In the genomic region with DNA sequence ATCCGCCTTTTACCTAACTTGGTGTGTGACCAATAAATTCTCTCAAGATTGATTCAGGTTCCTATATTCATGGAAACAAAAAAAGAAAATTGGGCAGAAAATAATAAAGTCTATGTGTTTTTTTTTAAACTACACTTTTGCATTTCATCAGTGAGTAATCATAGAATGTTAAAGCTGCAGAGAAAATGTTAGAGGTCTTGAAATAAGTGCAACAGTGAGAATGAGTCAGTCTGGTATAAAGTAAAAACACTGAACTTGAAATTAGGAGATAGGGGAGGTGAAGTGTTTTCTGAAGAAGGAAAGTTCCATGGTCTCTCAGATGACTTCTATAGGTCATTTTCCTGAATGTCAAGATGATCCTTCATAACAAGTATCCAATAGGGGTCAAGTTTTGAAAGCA, we compare ENCODE assay signal across 15 cellular contexts.
"Had no signal": no experiment of that assay in that cellular context is flagged by ENCODE, and none has a peak within 500 bp of the region (broad histone marks: within the 10 kb centered on the region; RNA-seq: fewer than 3 reads in every experiment).

No MANE protein-coding gene starts in this region.

- H3K27ac ChIP-seq: adrenal gland, heart left ventricle, pancreas, tibial artery, uterus had no signal

- H3K4me1 ChIP-seq: adrenal gland, heart left ventricle, pancreas, tibial artery, uterus had no signal

- H3K9me3 ChIP-seq: adrenal gland, heart left ventricle, pancreas, tibial artery, uterus had no signal

- H3K36me3 ChIP-seq: adrenal gland, heart left ventricle, pancreas, tibial artery, uterus had no signal

- ATAC-seq: heart left ventricle; stimulated activated memory B cell treated with anti-CD40 and anti-IgM and Interleukin-4, amounts not matched to agents 10 μg/mL and 1 μg/mL and 100 μg/mL, for 72 hours had no signal

- H3K27me3 ChIP-seq: adrenal gland, heart left ventricle, pancreas, tibial artery, uterus had no signal

- DNase-seq: activated CD4-positive, alpha-beta T cell treated with anti-CD3 and anti-CD28 coated beads, Interleukin-2, amount 50 U/mL, for 1 hour; activated CD4-positive, CD25-positive, alpha-beta regulatory T cell; activated naive CD4-positive, alpha-beta T cell treated with anti-CD3 and anti-CD28 coated beads, Interleukin-2, amount 10 ng/mL, durations not matched to agents 7 days and 5 days; adrenal gland; dermis blood vessel endothelial cell; endodermal cell; erythroblast; heart left ventricle; pancreas; retina; stimulated activated CD4-positive, alpha-beta T cell treated with anti-CD3 and anti-CD28 coated beads, Interleukin-1b, Interleukin-23, amount 100 ng/mL, for 48 hours; T-helper 2 cell; tibial artery; uterus had no signal

- H3K4me3 ChIP-seq: adrenal gland, heart left ventricle, pancreas, tibial artery, uterus had no signal
